Comparison of ENCODE assay signal across 35 cellular contexts in genomic region chrX:122184791-122185190, GRCh38.
"Had no signal": no experiment of that assay in that cellular context is flagged by ENCODE, and none has a peak within 500 bp of the region (broad histone marks: within the 10 kb centered on the region; RNA-seq: fewer than 3 reads in every experiment).

No MANE protein-coding gene starts in this region.

- H3K4me3 ChIP-seq: MG63 had no signal

- DNase-seq: Karpas-422, Kasumi-1, MG63, MM.1S, MV-4-11, NCI-H1048, NCI-H1092, NCI-H1092 treated with DMSO at 0.1 percent for 48 hours, NCI-H1105, NCI-H1105 treated with DMSO at 0.1 percent for 48 hours, NCI-H1417, NCI-H1417 treated with DMSO at 0.1 percent for 48 hours, NCI-H1436, NCI-H1436 treated with DMSO at 0.1 percent for 48 hours, NCI-H146, NCI-H1694, NCI-H1694 treated with DMSO at 0.1 percent for 48 hours, NCI-H187, NCI-H187 treated with DMSO at 0.1 percent for 48 hours, NCI-H1930, NCI-H2029, NCI-H2029 treated with DMSO at 0.1 percent for 48 hours, NCI-H2081, NCI-H2081 treated with DMSO at 0.1 percent for 48 hours, NCI-H2107, NCI-H2171, NCI-H2171 treated with DMSO at 0.1 percent for 48 hours, NCI-H2227 treated with DMSO at 0.1 percent for 48 hours, NCI-H226, NCI-H345, NCI-H446, NCI-H446 treated with DMSO at 0.1 percent for 48 hours, NCI-H510A, NCI-H510A treated with DMSO at 0.1 percent for 48 hours, NCI-H524 had no signal

- H3K36me3 ChIP-seq: MG63 had no signal

- H3K9me3 ChIP-seq: MG63 had no signal
